ENCODE assay signal across 24 cellular contexts in genomic region chr3:150675587-150675986, GRCh38. TPM values are rescaled to one million over a fixed set of nuclear protein-coding genes. Genes with fewer than 3 reads are reported as not detected.
"Had no signal": no experiment of that assay in that cellular context is flagged by ENCODE, and none has a peak within 500 bp of the region (broad histone marks: within the 10 kb centered on the region; RNA-seq: fewer than 3 reads in every experiment).

No MANE protein-coding gene starts in this region.

- FAIRE-seq: pancreas had no signal

- H3K27ac ChIP-seq: heart right ventricle, pancreas, psoas muscle, right atrium auricular region, thoracic aorta, vagina had no signal

- H3K36me3 ChIP-seq: heart right ventricle, pancreas, right atrium auricular region, thoracic aorta, vagina had no signal

- H3K36me3 Mint-ChIP-seq: type B pancreatic cell had no signal

- H3K27ac Mint-ChIP-seq: activated naive CD8-positive, alpha-beta T cell treated with anti-CD3 and anti-CD28 coated beads, Interleukin-2, amount 10 ng/mL, durations not matched to agents 7 days and 5 days; activated T-cell treated with anti-CD3 and anti-CD28 coated beads, Interleukin-2, amount 50 U/mL, for 24 hours; activated T-helper 2 cell treated with anti-CD3 and anti-CD28 coated beads, Interferon-gamma antibody, Interleukin-2, Interleukin-4, amounts not matched to agents 10 μg/mL and 5 μg/mL and 100 μg/mL, durations not matched to agents 14 hours and 24 hours and 36 hours; memory B cell; nephron progenitor cell; type B pancreatic cell had no signal

- H3K9me3 Mint-ChIP-seq: type B pancreatic cell had no signal

- H3K4me1 Mint-ChIP-seq: nephron progenitor cell had no signal

- ATAC-seq: heart right ventricle, left colon, pancreas, psoas muscle had no signal

- DNase-seq: activated CD8-positive, alpha-beta memory T cell treated with anti-CD3 and anti-CD28 coated beads for 24 hours; activated CD8-positive, alpha-beta memory T cell treated with anti-CD3 and anti-CD28 coated beads, Interleukin-2, amount 50 U/mL, for 4 hours; activated naive CD4-positive, alpha-beta T cell; activated naive CD8-positive, alpha-beta T cell treated with anti-CD3 and anti-CD28 coated beads, Interleukin-2, amount 10 ng/mL, durations not matched to agents 7 days and 5 days; activated T-cell treated with anti-CD3 and anti-CD28 coated beads, Interleukin-2, amount 50 U/mL, for 24 hours; amygdala; erythroblast; foreskin fibroblast; heart right ventricle; islet precursor cell; left colon; nephron progenitor cell; pancreas; psoas muscle; stimulated activated CD4-positive, alpha-beta T cell treated with anti-CD3 and anti-CD28 coated beads, Interleukin-4, amount 100 ng/mL, for 24 hours; stimulated activated naive CD4-positive, alpha-beta T cell treated with Interleukin-2 at 50 U/mL for 16 hours had no signal

- H3K9me3 ChIP-seq: pancreas, psoas muscle, vagina had no signal

- H3K4me3 Mint-ChIP-seq: activated naive CD8-positive, alpha-beta T cell treated with anti-CD3 and anti-CD28 coated beads, Interleukin-2, amount 10 ng/mL, durations not matched to agents 7 days and 5 days; activated T-cell treated with anti-CD3 and anti-CD28 coated beads, Interleukin-2, amount 50 U/mL, for 24 hours; memory B cell; nephron progenitor cell; type B pancreatic cell had no signal

- H3K4me1 ChIP-seq: heart right ventricle, psoas muscle, right atrium auricular region, vagina had no signal

- H3K4me3 ChIP-seq: heart right ventricle, pancreas, psoas muscle, right atrium auricular region, thoracic aorta, vagina had no signal

- H3K27me3 ChIP-seq: pancreas, right atrium auricular region, vagina had no signal

RNA-seq across cellular contexts. Expression of gene ERICH6, which starts 28.1 kb away (rescaled TPM):
- total RNA-seq: left colon, lower leg skin, psoas muscle, right atrium auricular region, thoracic aorta, vagina had no signal
- polyA plus RNA-seq: fibroblast of lung, heart right ventricle, pancreas, psoas muscle had no signal
